In genomic region chr18:38284992-38285391, GRCh38 we compare ENCODE assay signal across 23 cellular contexts.
"Had no signal": no experiment of that assay in that cellular context is flagged by ENCODE, and none has a peak within 500 bp of the region (broad histone marks: within the 10 kb centered on the region; RNA-seq: fewer than 3 reads in every experiment).

No MANE protein-coding gene starts in this region.

- H3K9me3 ChIP-seq: esophagus muscularis mucosa, gastroesophageal sphincter, heart left ventricle, lower lobe of right lung had no signal

- ATAC-seq: foreskin keratinocyte, gastroesophageal sphincter, left colon, left lung, left ventricle myocardium superior, lower lobe of right lung, mucosa of descending colon had no signal

- H3K79me2 ChIP-seq: hepatocyte had no signal

- DNase-seq: dermis blood vessel endothelial cell; dorsolateral prefrontal cortex; effector CD4-positive, alpha-beta T cell; effector memory CD4-positive, alpha-beta T cell; heart left ventricle; hypothalamus; immature natural killer cell; islet precursor cell; kidney; kidney glomerular epithelial cell; left colon; left lung; left ventricle myocardium superior; lower lobe of right lung; mesenchymal stem cell; mucosa of descending colon; naive B cell had no signal

- H3K4me3 ChIP-seq: coronary artery, dorsolateral prefrontal cortex, esophagus muscularis mucosa, gastroesophageal sphincter, heart left ventricle, hepatocyte, left lung, lower lobe of right lung, mucosa of descending colon had no signal

- H3K4me1 ChIP-seq: esophagus muscularis mucosa, foreskin keratinocyte, gastroesophageal sphincter, heart left ventricle, left lung, lower lobe of right lung had no signal

- H3K9me3 Mint-ChIP-seq: mesothelial cell of epicardium had no signal

- H3K27me3 Mint-ChIP-seq: naive B cell had no signal

- H3K4me2 ChIP-seq: hepatocyte had no signal

- H2AFZ ChIP-seq: hepatocyte had no signal

- H3K36me3 Mint-ChIP-seq: mesothelial cell of epicardium, naive B cell had no signal

- H3K36me3 ChIP-seq: esophagus muscularis mucosa, gastroesophageal sphincter, heart left ventricle, left lung, lower lobe of right lung had no signal

- H3K27me3 ChIP-seq: dorsolateral prefrontal cortex, esophagus muscularis mucosa, foreskin keratinocyte, gastroesophageal sphincter, heart left ventricle, hepatocyte, left lung had no signal

- H3K27ac Mint-ChIP-seq: immature natural killer cell, mesothelial cell of epicardium, naive B cell had no signal

- H3K27ac ChIP-seq: coronary artery, dorsolateral prefrontal cortex, esophagus muscularis mucosa, foreskin keratinocyte, gastroesophageal sphincter, heart left ventricle, hepatocyte, left lung, lower lobe of right lung had no signal

- H3K4me1 Mint-ChIP-seq: immature natural killer cell, mesothelial cell of epicardium, naive B cell had no signal

- H3K4me3 Mint-ChIP-seq: immature natural killer cell, mesothelial cell of epicardium, naive B cell had no signal
